8 cellular contexts compared by ENCODE assay signal in the genomic region with DNA sequence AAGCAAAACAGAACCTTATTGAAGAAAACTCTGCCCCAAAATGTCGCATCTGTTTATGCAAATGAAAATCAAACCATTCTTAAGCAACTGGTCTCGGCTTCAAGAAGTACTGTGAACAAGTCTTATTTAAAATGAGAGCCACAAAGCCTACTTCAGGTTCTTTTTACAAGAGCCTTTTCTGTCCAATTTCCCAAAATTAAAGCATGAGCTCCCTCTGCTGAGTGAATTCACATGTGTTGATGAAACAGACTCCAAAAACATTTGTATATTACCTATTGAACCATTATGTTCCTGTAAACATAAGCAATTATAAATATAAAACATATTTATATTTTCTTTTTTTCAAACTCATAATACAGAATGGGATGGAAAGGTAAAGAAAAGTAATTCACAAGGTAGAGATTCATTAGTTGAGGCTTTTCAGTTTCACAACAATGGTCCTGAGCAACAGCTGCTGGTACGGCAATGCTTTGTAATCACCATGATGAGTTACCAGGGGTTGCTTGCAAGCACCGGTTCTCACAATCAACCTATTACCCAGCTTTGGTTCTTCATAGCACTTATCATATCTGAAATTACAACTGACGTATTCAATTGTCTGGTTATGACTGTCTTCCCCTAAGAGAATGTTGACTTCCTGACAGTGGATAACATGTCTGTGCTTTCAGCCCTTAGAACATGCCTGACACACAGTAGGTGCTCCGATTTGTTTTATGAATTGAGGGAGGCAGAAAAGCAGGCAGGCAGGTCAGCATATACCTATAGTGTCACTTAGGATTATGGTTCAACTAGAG.
DNase-seq lines count a peak whose midpoint lies in the region; ATAC-seq and TF ChIP-seq lines count a peak whose summit lies in the region.

No MANE protein-coding gene starts in this region.

- H3K36me3 Mint-ChIP-seq in T-helper 17 cell (ENCODE audit: low read depth) = peaks cover 3% of the 10 kb centered on the region

- peak; percentile 46 for ATAC-seq in T-helper 17 cell
- no peak for ATAC-seq in HG02884 (IDR thresholded peaks at IDR 0.05; ENCODE audit: unreplicated experiment)
- no peak for ATAC-seq in HG02885 (IDR thresholded peaks at IDR 0.05; ENCODE audit: poor library complexity, unreplicated experiment)

- no peaks in the 10 kb centered on the region for H3K79me2 ChIP-seq in neural cell (replicated peaks; ENCODE audit: insufficient read depth, low read length)

- no peak for TF ChIP-seq POLR2A in NB4 (IDR thresholded peaks at IDR 0.05; ENCODE audit: extremely low read depth, insufficient read length)

- H3K4me1 Mint-ChIP-seq in T-helper 17 cell = peaks cover 13% of the 10 kb centered on the region

- no peaks in the 10 kb centered on the region for H3K36me3 ChIP-seq in neural cell (ENCODE audit: insufficient read depth, low read length)

- no peaks in the 10 kb centered on the region for H3K27me3 ChIP-seq in neural cell (ENCODE audit: insufficient read depth, low read depth, low read length)

- no peaks in the 10 kb centered on the region for H4K20me1 ChIP-seq in neural cell (ENCODE audit: insufficient read depth)

- H3K27ac Mint-ChIP-seq in T-helper 17 cell = peak overlapping the region; percentile 51

- H3K27me3 Mint-ChIP-seq in T-helper 17 cell = peaks cover 6% of the 10 kb centered on the region

- no peaks in the 10 kb centered on the region for H3K9me3 ChIP-seq in T-helper 17 cell (ENCODE audit: control insufficient read depth, low read length, poor library complexity, severe bottlenecking)
- H3K9me3 ChIP-seq in neural cell (ENCODE audit: low read length) = no peaks in the 10 kb centered on the region

- H3K27ac ChIP-seq in 22Rv1 (no peak overlapping the region), neural cell (ENCODE audit: low read length) (no peak overlapping the region)

- H3K4me3 ChIP-seq in NB4 (ENCODE audit: low read depth, low read length) (no peak overlapping the region), neural cell (ENCODE audit: low read length) (no peak overlapping the region)

- H3K9me2 ChIP-seq in neural cell (ENCODE audit: insufficient read depth, low read length) = no peaks in the 10 kb centered on the region

- H3K4me3 Mint-ChIP-seq in T-helper 17 cell = no peak overlapping the region

- TF ChIP-seq CTCF in 22Rv1 (IDR thresholded peaks at IDR 0.05) = peak; percentile 73
- TF ChIP-seq CTCF in NB4 (IDR thresholded peaks at IDR 0.05; ENCODE audit: low read depth, low read length) = peak; percentile 29
- peak; percentile 49 for TF ChIP-seq CTCF in neural cell (IDR thresholded peaks at IDR 0.05; ENCODE audit: poor library complexity, severe bottlenecking)

- no peak overlapping the region for H3K4me2 ChIP-seq in neural cell (ENCODE audit: low read length)

- peak; percentile 54 for TF ChIP-seq RAD21 in neural cell (conservative IDR thresholded peaks at IDR 0.05)

- H3F3A ChIP-seq in neural cell (ENCODE audit: insufficient read depth, low read length, poor library complexity, severe bottlenecking) = no peaks in the 10 kb centered on the region

- DNase-seq in EH (ENCODE audit: low read depth) (peak; percentile 73), NB4 (ENCODE audit: low read depth) (peak; percentile 76), T-helper 17 cell (no peak), epidermal melanocyte (ENCODE audit: insufficient read length, low spot score) (peak; percentile 42)

- TF ChIP-seq EP300 in neural cell (conservative IDR thresholded peaks at IDR 0.05; ENCODE audit: poor library complexity, severe bottlenecking) = no peak

- no peak overlapping the region for H3K9ac ChIP-seq in neural cell (ENCODE audit: low read length)

- H2AFZ ChIP-seq in neural cell (ENCODE audit: low read depth, low read length) = no peak overlapping the region

TF ChIP-seq in neural cell, 6 proteins besides CTCF, POLR2A, EP300 and RAD21:
- TF ChIP-seq, protein P1, sequence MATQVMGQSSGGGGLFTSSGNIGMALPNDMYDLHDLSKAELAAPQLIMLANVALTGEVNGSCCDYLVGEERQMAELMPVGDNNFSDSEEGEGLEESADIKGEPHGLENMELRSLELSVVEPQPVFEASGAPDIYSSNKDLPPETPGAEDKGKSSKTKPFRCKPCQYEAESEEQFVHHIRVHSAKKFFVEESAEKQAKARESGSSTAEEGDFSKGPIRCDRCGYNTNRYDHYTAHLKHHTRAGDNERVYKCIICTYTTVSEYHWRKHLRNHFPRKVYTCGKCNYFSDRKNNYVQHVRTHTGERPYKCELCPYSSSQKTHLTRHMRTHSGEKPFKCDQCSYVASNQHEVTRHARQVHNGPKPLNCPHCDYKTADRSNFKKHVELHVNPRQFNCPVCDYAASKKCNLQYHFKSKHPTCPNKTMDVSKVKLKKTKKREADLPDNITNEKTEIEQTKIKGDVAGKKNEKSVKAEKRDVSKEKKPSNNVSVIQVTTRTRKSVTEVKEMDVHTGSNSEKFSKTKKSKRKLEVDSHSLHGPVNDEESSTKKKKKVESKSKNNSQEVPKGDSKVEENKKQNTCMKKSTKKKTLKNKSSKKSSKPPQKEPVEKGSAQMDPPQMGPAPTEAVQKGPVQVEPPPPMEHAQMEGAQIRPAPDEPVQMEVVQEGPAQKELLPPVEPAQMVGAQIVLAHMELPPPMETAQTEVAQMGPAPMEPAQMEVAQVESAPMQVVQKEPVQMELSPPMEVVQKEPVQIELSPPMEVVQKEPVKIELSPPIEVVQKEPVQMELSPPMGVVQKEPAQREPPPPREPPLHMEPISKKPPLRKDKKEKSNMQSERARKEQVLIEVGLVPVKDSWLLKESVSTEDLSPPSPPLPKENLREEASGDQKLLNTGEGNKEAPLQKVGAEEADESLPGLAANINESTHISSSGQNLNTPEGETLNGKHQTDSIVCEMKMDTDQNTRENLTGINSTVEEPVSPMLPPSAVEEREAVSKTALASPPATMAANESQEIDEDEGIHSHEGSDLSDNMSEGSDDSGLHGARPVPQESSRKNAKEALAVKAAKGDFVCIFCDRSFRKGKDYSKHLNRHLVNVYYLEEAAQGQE (IDR thresholded peaks at IDR 0.05; ENCODE audit: borderline replicate concordance) = no peak
- TF ChIP-seq SMC3 (conservative IDR thresholded peaks at IDR 0.05; ENCODE audit: poor library complexity) = peak; percentile 56

Comparison
In these comparisons a context has a peak if more than half of its experiments do, and no peak if none do; other contexts are left out.
1. DNase-seq: peak in EH (single experiment), NB4 (single experiment) and epidermal melanocyte (single experiment); none in T-helper 17 cell (0 of 3).
2. Peak in every context shown above with its lines, with median percentiles within 50 percentile points of each other: CTCF ChIP-seq.